Comparison of ENCODE assay signal across 13 cellular contexts in the genomic region with DNA sequence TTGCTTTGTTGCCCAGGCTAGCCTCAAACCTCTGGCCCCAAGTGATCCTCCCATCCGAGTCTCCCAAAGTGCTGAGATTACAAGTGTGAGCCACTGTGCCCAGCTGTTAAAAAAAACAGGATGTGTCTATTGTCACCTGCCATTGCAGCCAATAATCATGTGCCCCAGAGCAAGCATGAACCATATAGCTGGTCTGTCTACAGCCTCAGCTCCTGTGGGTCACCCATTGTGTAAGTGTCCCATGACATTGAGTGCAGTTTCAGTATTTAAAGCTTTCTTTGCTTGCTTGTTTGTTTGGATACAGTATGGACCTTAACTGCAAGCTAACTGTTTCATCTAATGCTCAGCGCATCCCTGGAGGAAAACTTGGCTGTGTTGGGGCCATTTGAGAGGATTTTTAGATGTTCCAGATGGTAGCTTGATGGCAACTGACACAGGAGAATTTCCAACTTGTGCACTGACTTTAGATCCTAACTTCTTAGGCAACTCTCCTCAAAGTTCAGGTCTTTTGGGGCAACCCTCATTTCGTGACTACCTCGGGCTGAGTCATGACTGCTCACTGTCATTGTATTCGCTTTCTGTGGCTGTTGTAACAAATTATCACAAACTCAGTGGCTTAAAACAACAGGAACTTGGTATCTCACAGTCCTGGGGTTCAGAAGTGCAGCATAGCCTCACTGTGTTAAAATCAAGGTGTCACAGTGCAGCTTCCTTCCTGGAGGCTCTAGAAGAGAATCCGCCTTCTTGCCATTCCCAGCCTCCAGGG. TPM values are rescaled to one million over a fixed set of nuclear protein-coding genes. Genes with fewer than 3 reads are reported as not detected.
A peak's percentile ranks its signal among the peaks of the same experiment; 100 is the strongest.
DNase-seq lines count a peak whose midpoint lies in the region; ATAC-seq, FAIRE-seq and TF ChIP-seq lines count a peak whose summit lies in the region.
"Had no signal": no experiment of that assay in that cellular context is flagged by ENCODE, and none has a peak within 500 bp of the region (broad histone marks: within the 10 kb centered on the region; RNA-seq: fewer than 3 reads in every experiment).

No MANE protein-coding gene starts in this region.

- H3K36me3 Mint-ChIP-seq in activated CD4-positive, alpha-beta T cell treated with anti-CD3 and anti-CD28 coated beads, Interleukin-2, amount 10 ng/mL, durations not matched to agents 7 days and 5 days (ENCODE audit: low read depth), result no peaks in the 10 kb centered on the region
- H3K36me3 Mint-ChIP-seq in natural killer cell treated with Interleukin-12 subunit alpha and Interleukin-12 subunit beta and Interleukin-15 and Interleukin-18, amount 100 ng/mL, for 72 hours, result no peaks in the 10 kb centered on the region
- H3K36me3 Mint-ChIP-seq: naive B cell had no signal

- H3K4me1 ChIP-seq in endothelial cell of umbilical vein (ENCODE audit: control insufficient read depth, extremely low read depth, insufficient read depth, low read length) (peaks cover 13% of the 10 kb centered on the region), HepG2 (ENCODE audit: insufficient read depth, low read length) (peaks cover 6% of the 10 kb centered on the region)

- ATAC-seq in natural killer cell treated with Interleukin-12 subunit alpha and Interleukin-12 subunit beta and Interleukin-15 and Interleukin-18, amount 100 ng/mL, for 72 hours, result peak; percentile 87 to 88
- ATAC-seq in HepG2, result no peak
- ATAC-seq: A549 had no signal

- intact Hi-C loops in endothelial cell of umbilical vein (cut with micrococcal nuclease) (loop anchor here (2.0 kb wide), 1 partner anchor 18 kb away; no protein-coding TSS in a partner anchor), HepG2 (cut with micrococcal nuclease; ENCODE audit: unreplicated experiment) (no loop called here)

- H3K27me3 Mint-ChIP-seq in activated CD4-positive, alpha-beta T cell treated with anti-CD3 and anti-CD28 coated beads, Interleukin-2, amount 10 ng/mL, durations not matched to agents 7 days and 5 days, result peaks cover 15% of the 10 kb centered on the region
- H3K27me3 Mint-ChIP-seq in natural killer cell treated with Interleukin-12 subunit alpha and Interleukin-12 subunit beta and Interleukin-15 and Interleukin-18, amount 100 ng/mL, for 72 hours, result peaks cover 0 to 2% of the 10 kb centered on the region in 2 donors

- no peak overlapping the region for H3K4me3 Mint-ChIP-seq in activated CD4-positive, alpha-beta T cell treated with anti-CD3 and anti-CD28 coated beads, Interleukin-2, amount 10 ng/mL, durations not matched to agents 7 days and 5 days
- peak overlapping the region; percentile 54 for H3K4me3 Mint-ChIP-seq in natural killer cell treated with Interleukin-12 subunit alpha and Interleukin-12 subunit beta and Interleukin-15 and Interleukin-18, amount 100 ng/mL, for 72 hours

- CTCF ChIA-PET in activated CD4-positive, alpha-beta T cell treated with anti-CD3 and anti-CD28 coated beads, Interleukin-2, amount 10 ng/mL, durations not matched to agents 7 days and 5 days (lab: Charles Lee), result interaction anchor here (0.8 to 1.4 kb wide), 2 partner anchors 23 to 30 kb away, joined by 3 to 5 read pairs; partner anchors contain the start of gene ADORA2B
- CTCF ChIA-PET in endothelial cell of umbilical vein (lab: Charles Lee), result no interaction called here
- CTCF ChIA-PET in HepG2 (lab: Yijun Ruan, JAX; ENCODE audit: low intra/inter-chr PET ratio, low total read pairs), result no interaction called here

- 25% methylated on average over 6 of the region's 6 CpGs for WGBS in HepG2 (ENCODE audit: low lambda C conversion rate)

- POLR2A ChIA-PET in activated CD4-positive, alpha-beta T cell treated with anti-CD3 and anti-CD28 coated beads, Interleukin-2, amount 10 ng/mL, durations not matched to agents 7 days and 5 days (lab: Charles Lee), result no interaction called here
- POLR2A ChIA-PET in endothelial cell of umbilical vein (lab: Charles Lee) (no interaction called here), HepG2 (lab: Yijun Ruan, JAX) (no interaction called here)

- TF ChIP-seq CTCF in NB4 (IDR thresholded peaks at IDR 0.05; ENCODE audit: low read depth, low read length) (no peak), endothelial cell of umbilical vein (IDR thresholded peaks at IDR 0.05; ENCODE audit: extremely low read depth in 1 of 2, insufficient read depth in 1 of 2, low read depth in 1 of 2, low read length in 2 of 2) (no peak), HepG2 (CRISPR knock-in tag; IDR thresholded peaks at IDR 0.05) (no peak)

- H3K36me3 ChIP-seq in endothelial cell of umbilical vein (ENCODE audit: control insufficient read depth in 2 of 2, extremely low read depth in 1 of 2, insufficient read depth in 2 of 2, low read length in 2 of 2) (no peaks in the 10 kb centered on the region), HepG2 (replicated peaks in 1 of 2; ENCODE audit: control insufficient read depth in 1 of 2, insufficient read depth in 2 of 2, low read length in 2 of 2) (no peaks in the 10 kb centered on the region)

- in situ Hi-C loops in HepG2 (cut with HindIII; ENCODE audit: extremely low pct_ligation_motif_present, low pct_unique_long_range_greater_than_20kb), result no loop called here

- H3K79me2 ChIP-seq in endothelial cell of umbilical vein (ENCODE audit: control insufficient read depth, insufficient read depth, low read length), result no peaks in the 10 kb centered on the region
- H3K79me2 ChIP-seq in HepG2 (ENCODE audit: insufficient read depth, low read length), result no peaks in the 10 kb centered on the region

- TF ChIP-seq RAD21 in HepG2 (CRISPR knock-in tag; IDR thresholded peaks at IDR 0.05), result no peak

- DNase-seq in activated CD4-positive, alpha-beta T cell treated with anti-CD3 and anti-CD28 coated beads for 48 hours, result peak; percentile 24
- no peak for DNase-seq in activated CD4-positive, alpha-beta T cell treated with anti-CD3 and anti-CD28 coated beads, Interleukin-2, amount 10 ng/mL, durations not matched to agents 7 days and 5 days
- peak; percentile 87 for DNase-seq in NB4 (ENCODE audit: low read depth)
- no peak for DNase-seq in endothelial cell of umbilical vein (ENCODE audit: low read depth, low spot score)
- DNase-seq in natural killer cell treated with Interleukin-12 subunit alpha and Interleukin-12 subunit beta and Interleukin-15 and Interleukin-18, amount 100 ng/mL, for 72 hours (ENCODE audit: low spot score), result no peak
- no peak for DNase-seq in NCI-H345 (lab: John Stamatoyannopoulos, UW)
- DNase-seq in activated gamma-delta T cell treated with Interleukin-2 at 50 U/mL for 16 hours, result no peak
- DNase-seq in HepG2 (ENCODE audit: low spot score), result no peak
- DNase-seq: activated CD4-positive, alpha-beta T cell treated with anti-CD3 and anti-CD28 coated beads for 4 hours; naive B cell; NCI-H1436 treated with DMSO at 0.1 percent for 48 hours; NCI-H69 had no signal

- H3K9me3 ChIP-seq in endothelial cell of umbilical vein (replicated peaks; ENCODE audit: control insufficient read depth, insufficient read depth, low read length) (no peaks in the 10 kb centered on the region), HepG2 (ENCODE audit: low read length) (no peaks in the 10 kb centered on the region)
- H3K9me3 ChIP-seq: A549 had no signal

- H3K4me1 Mint-ChIP-seq in activated CD4-positive, alpha-beta T cell treated with anti-CD3 and anti-CD28 coated beads, Interleukin-2, amount 10 ng/mL, durations not matched to agents 7 days and 5 days, result no peaks in the 10 kb centered on the region
- peaks cover 19 to 20% of the 10 kb centered on the region in 2 donors for H3K4me1 Mint-ChIP-seq in natural killer cell treated with Interleukin-12 subunit alpha and Interleukin-12 subunit beta and Interleukin-15 and Interleukin-18, amount 100 ng/mL, for 72 hours (ENCODE audit: low read depth in 2 of 2)
- H3K4me1 Mint-ChIP-seq: naive B cell had no signal

- peak overlapping the region; percentile 72 for H3K27ac ChIP-seq in endothelial cell of umbilical vein (ENCODE audit: insufficient read depth, low read depth, low read length)
- H3K27ac ChIP-seq in HepG2 (ENCODE audit: extremely low read length, insufficient read depth, low read length), result no peak overlapping the region

- H2AFZ ChIP-seq in endothelial cell of umbilical vein (ENCODE audit: low read depth, low read length) (peak overlapping the region; percentile 10), HepG2 (ENCODE audit: low read length) (no peak overlapping the region)

- FAIRE-seq in endothelial cell of umbilical vein (lab: Jason Lieb, UNC), result peak; percentile 79
- no peak for FAIRE-seq in HepG2 (lab: Jason Lieb, UNC)

- no peak for TF ChIP-seq POLR2A in NB4 (IDR thresholded peaks at IDR 0.05; ENCODE audit: extremely low read depth, insufficient read length)
- no peak for TF ChIP-seq POLR2A in endothelial cell of umbilical vein (IDR thresholded peaks at IDR 0.05; ENCODE audit: low read depth, low read length)
- no peak for TF ChIP-seq POLR2A in HepG2 (IDR thresholded peaks at IDR 0.05; ENCODE audit: insufficient read depth in 1 of 2, low read depth in 2 of 2, low read length in 2 of 2)

- H3K9ac ChIP-seq in endothelial cell of umbilical vein (replicated peaks; ENCODE audit: extremely low read depth, insufficient read depth, low read length) (peak overlapping the region; percentile 42), HepG2 (ENCODE audit: insufficient read depth, low read depth, low read length) (no peak overlapping the region)

- H3K27me3 ChIP-seq in endothelial cell of umbilical vein (ENCODE audit: control insufficient read depth in 2 of 2, insufficient read depth in 2 of 2, low read length in 2 of 2) (peaks cover 0 to 6% of the 10 kb centered on the region in 2 experiments), HepG2 (ENCODE audit: control insufficient read depth in 1 of 2, insufficient read depth in 2 of 2, low read length in 2 of 2) (peaks cover 0 to 2% of the 10 kb centered on the region in 2 experiments; a peak in 2 of 5 replicates)

- H3K4me3 ChIP-seq in NB4 (ENCODE audit: low read depth, low read length) (no peak overlapping the region), endothelial cell of umbilical vein (replicated peaks in 1 of 3; ENCODE audit: insufficient read depth in 1 of 3, low read depth in 1 of 3, low read length in 3 of 3) (no peak overlapping the region), HepG2 (replicated peaks in 1 of 3; ENCODE audit: insufficient read depth in 1 of 3, low read depth in 2 of 3, low read length in 3 of 3) (no peak overlapping the region)
- H3K4me3 ChIP-seq: A549 had no signal

- H4K20me1 ChIP-seq in endothelial cell of umbilical vein (replicated peaks; ENCODE audit: control insufficient read depth, extremely low read depth, insufficient read depth, low read length) (no peaks in the 10 kb centered on the region), HepG2 (ENCODE audit: insufficient read depth, low read length) (no peaks in the 10 kb centered on the region)

- H3K27ac Mint-ChIP-seq in activated CD4-positive, alpha-beta T cell treated with anti-CD3 and anti-CD28 coated beads, Interleukin-2, amount 10 ng/mL, durations not matched to agents 7 days and 5 days, result no peak overlapping the region
- H3K27ac Mint-ChIP-seq in natural killer cell treated with Interleukin-12 subunit alpha and Interleukin-12 subunit beta and Interleukin-15 and Interleukin-18, amount 100 ng/mL, for 72 hours, result peak overlapping the region; percentile 20 to 78

- TF ChIP-seq EP300 in HepG2 (IDR thresholded peaks at IDR 0.05; ENCODE audit: low read depth in 2 of 2, low read length in 2 of 2) (no peak), HepG2 (CRISPR knock-in tag; IDR thresholded peaks at IDR 0.05; ENCODE audit: borderline replicate concordance) (no peak)

- dilution Hi-C loops in endothelial cell of umbilical vein (cut with MboI; ENCODE audit: extremely low pct_ligation_motif_present, low sequenced_read_pairs), result no loop called here

- no TSS peak for BruUV-seq in endothelial cell of umbilical vein (replicated peaks; lab: Mats Ljungman, UMichigan)
- no TSS peak for BruUV-seq in HepG2 (replicated peaks; lab: Mats Ljungman, UMichigan)

- H3K9me1 ChIP-seq in endothelial cell of umbilical vein (replicated peaks; ENCODE audit: control insufficient read depth, extremely low read depth, insufficient read depth, low read length), result no peaks in the 10 kb centered on the region

- no peaks in the 10 kb centered on the region for H3K9me3 Mint-ChIP-seq in activated CD4-positive, alpha-beta T cell treated with anti-CD3 and anti-CD28 coated beads, Interleukin-2, amount 10 ng/mL, durations not matched to agents 7 days and 5 days
- no peaks in the 10 kb centered on the region for H3K9me3 Mint-ChIP-seq in natural killer cell treated with Interleukin-12 subunit alpha and Interleukin-12 subunit beta and Interleukin-15 and Interleukin-18, amount 100 ng/mL, for 72 hours
- H3K9me3 Mint-ChIP-seq: naive B cell had no signal

- H3K4me2 ChIP-seq in endothelial cell of umbilical vein (ENCODE audit: insufficient read depth, low read length), result peak overlapping the region; percentile 37
- no peak overlapping the region for H3K4me2 ChIP-seq in HepG2 (ENCODE audit: low read depth, low read length)
- H3K4me2 ChIP-seq: A549 had no signal

RNA-seq across cellular contexts. Expression of gene ADORA2B, which starts 30.3 kb away (rescaled TPM):
- total RNA-seq in activated CD4-positive, alpha-beta T cell treated with anti-CD3 and anti-CD28 coated beads, Interleukin-2, amount 10 ng/mL, durations not matched to agents 7 days and 5 days, result under 1 TPM; 0.25 to 0.29 TPM
- 6.5 and 9.8 TPM in 2 replicates for total RNA-seq in endothelial cell of umbilical vein
- polyA plus RNA-seq in endothelial cell of umbilical vein, result 8.8 and 10.1 TPM in 2 replicates
- polyA plus RNA-seq in endothelial cell of umbilical vein (2011; cell fraction: cytosol; rRNA removed), result 5.8 and 6.7 TPM in 2 replicates
- 3.5 and 3.9 TPM in 2 replicates for polyA plus RNA-seq in endothelial cell of umbilical vein (2011; cell fraction: nucleus; rRNA removed)
- polyA plus RNA-seq in endothelial cell of umbilical vein (2012), result 6.9 and 10.7 TPM in 2 replicates
- 6.2 and 7.1 TPM in 2 replicates for polyA minus RNA-seq in endothelial cell of umbilical vein
- 0.51 TPM for polyA minus RNA-seq in endothelial cell of umbilical vein (2011; cell fraction: cytosol; rRNA and poly(A)+ RNA removed)
- 3.9 and 4.3 TPM in 2 replicates for polyA minus RNA-seq in endothelial cell of umbilical vein (2011; cell fraction: nucleus; rRNA and poly(A)+ RNA removed)
- 1 to 10 TPM in 1 of 2 donors, under 1 TPM in 1; 0.95 to 3.2 TPM for total RNA-seq in natural killer cell treated with Interleukin-12 subunit alpha and Interleukin-12 subunit beta and Interleukin-15 and Interleukin-18, amount 100 ng/mL, for 72 hours
- total RNA-seq in HepG2 (2016; rRNA removed; fragmentation: Illumina TruSeq; extraction: Trizol), result 6.7 and 10.4 TPM in 2 replicates
- 3.7 and 4.9 TPM in 2 replicates for total RNA-seq in HepG2 (2016; cell fraction: cytosol; rRNA removed; fragmentation: Illumina TruSeq; extraction: Trizol; ENCODE audit: low read depth)
- 6.5 and 10.3 TPM in 2 replicates for total RNA-seq in HepG2 (2016; cell fraction: insoluble cytoplasmic fraction; rRNA removed; fragmentation: Illumina TruSeq; extraction: Trizol)
- 7.8 and 9.3 TPM in 2 replicates for total RNA-seq in HepG2 (2016; cell fraction: membrane; rRNA removed; fragmentation: Illumina TruSeq; extraction: Trizol)
- total RNA-seq in HepG2 (2016; cell fraction: nucleus; rRNA removed; fragmentation: Illumina TruSeq; extraction: Trizol), result 9.1 and 10.0 TPM in 2 replicates
- polyA plus RNA-seq in HepG2 (2011; rRNA removed), result 18.2 and 20.0 TPM in 2 replicates
- 21.0 and 26.4 TPM in 2 replicates for polyA plus RNA-seq in HepG2 (2011; cell fraction: cytosol; rRNA removed)
- 10.1 and 12.1 TPM in 2 replicates for polyA plus RNA-seq in HepG2 (2011; cell fraction: nucleus; rRNA removed)
- 7.3 and 7.9 TPM in 2 replicates for polyA plus RNA-seq in HepG2 (2012)
- polyA plus RNA-seq in HepG2 (2016; cell fraction: cytosol; fragmentation: Illumina TruSeq; extraction: Trizol; ENCODE audit: low read depth), result 3.6 and 4.7 TPM in 2 replicates
- polyA plus RNA-seq in HepG2 (2016; cell fraction: insoluble cytoplasmic fraction; fragmentation: Illumina TruSeq; extraction: Trizol; ENCODE audit: low read depth), result 5.4 and 6.4 TPM in 2 replicates
- polyA plus RNA-seq in HepG2 (2016; cell fraction: membrane; fragmentation: Illumina TruSeq; extraction: Trizol; ENCODE audit: low read depth), result 6.3 and 6.8 TPM in 2 replicates
- 9.2 and 11.4 TPM in 2 replicates for polyA plus RNA-seq in HepG2 (2016; cell fraction: nucleus; fragmentation: Illumina TruSeq; extraction: Trizol; ENCODE audit: insufficient read depth, low read depth)
- polyA minus RNA-seq in HepG2 (2011; rRNA and poly(A)+ RNA removed; ENCODE audit: low replicate concordance), result 0.63 and 43.6 TPM in 2 replicates
- 9.7 and 15.7 TPM in 2 replicates for polyA minus RNA-seq in HepG2 (2011; cell fraction: cytosol; rRNA and poly(A)+ RNA removed)
- polyA minus RNA-seq in HepG2 (2011; cell fraction: nucleus; rRNA and poly(A)+ RNA removed), result 9.3 and 10.4 TPM in 2 replicates

Comparison
In these comparisons a context has a peak if more than half of its experiments do, and no peak if none do; other contexts are left out.
1. DNase-seq: peak in activated CD4-positive, alpha-beta T cell treated with anti-CD3 and anti-CD28 coated beads for 48 hours (single experiment) and NB4 (single experiment); none in activated CD4-positive, alpha-beta T cell treated with anti-CD3 and anti-CD28 coated beads, Interleukin-2, amount 10 ng/mL, durations not matched to agents 7 days and 5 days (single experiment), endothelial cell of umbilical vein (single experiment), natural killer cell treated with Interleukin-12 subunit alpha and Interleukin-12 subunit beta and Interleukin-15 and Interleukin-18, amount 100 ng/mL, for 72 hours (single experiment), NCI-H345 (single experiment), activated gamma-delta T cell treated with Interleukin-2 at 50 U/mL for 16 hours (single experiment) and HepG2 (single experiment).